Comparison of ENCODE assay signal across 20 cellular contexts in genomic region chr11:134363592-134363991, GRCh38. TPM values are rescaled to one million over a fixed set of nuclear protein-coding genes. Genes with fewer than 3 reads are reported as not detected.
"Had no signal": no experiment of that assay in that cellular context is flagged by ENCODE, and none has a peak within 500 bp of the region (broad histone marks: within the 10 kb centered on the region; RNA-seq: fewer than 3 reads in every experiment).

No MANE protein-coding gene starts in this region.

- H3K4me3 ChIP-seq: breast epithelium, lung, tibial nerve had no signal

- H3K36me3 Mint-ChIP-seq: immature natural killer cell had no signal

- H3K4me1 ChIP-seq: breast epithelium had no signal

- H3K4me3 Mint-ChIP-seq: effector memory CD8-positive, alpha-beta T cell; immature natural killer cell; neural crest cell; stimulated activated naive B cell treated with anti-CD40 and anti-IgM and Interleukin-4, amounts not matched to agents 10 μg/mL and 1 μg/mL and 100 μg/mL, for 72 hours had no signal

- H3K36me3 ChIP-seq: breast epithelium, tibial nerve had no signal

- H3K9me3 ChIP-seq: breast epithelium, tibial nerve had no signal

- H3K27ac ChIP-seq: breast epithelium, epithelial cell of prostate, tibial nerve had no signal

- H3K9me3 Mint-ChIP-seq: effector memory CD8-positive, alpha-beta T cell; immature natural killer cell; neural crest cell; stimulated activated naive B cell treated with anti-CD40 and anti-IgM and Interleukin-4, amounts not matched to agents 10 μg/mL and 1 μg/mL and 100 μg/mL, for 72 hours had no signal

- H3K27ac Mint-ChIP-seq: effector memory CD8-positive, alpha-beta T cell; immature natural killer cell; stimulated activated naive B cell treated with anti-CD40 and anti-IgM and Interleukin-4, amounts not matched to agents 10 μg/mL and 1 μg/mL and 100 μg/mL, for 72 hours had no signal

- H3K27me3 ChIP-seq: breast epithelium, tibial nerve had no signal

- DNase-seq: activated CD4-positive, alpha-beta T cell treated with anti-CD3 and anti-CD28 coated beads for 1 hour; activated CD4-positive, alpha-beta T cell treated with anti-CD3 and anti-CD28 coated beads, Interleukin-2, amount 50 U/mL, for 4 hours; activated naive CD4-positive, alpha-beta T cell treated with Interleukin-2 at 50 U/mL for 16 hours; activated T-cell treated with anti-CD3 and anti-CD28 coated beads for 4 hours; dermis blood vessel endothelial cell; effector memory CD8-positive, alpha-beta T cell; foreskin melanocyte; immature natural killer cell; midbrain; stimulated activated naive B cell treated with anti-CD40 and anti-IgM and Interleukin-4, amounts not matched to agents 10 μg/mL and 1 μg/mL and 100 μg/mL, for 72 hours; T-helper 2 cell had no signal

RNA-seq across cellular contexts. Expression of gene GLB1L2, which starts 31.8 kb away (rescaled TPM):
- total RNA-seq: myocyte, osteocyte had no signal

RNA-seq across cellular contexts. Expression of gene B3GAT1, which starts 48.5 kb away (rescaled TPM):
- total RNA-seq: dermis blood vessel endothelial cell, myocyte had no signal
- polyA plus RNA-seq: aorta, fibroblast of lung had no signal
